Comparison of ENCODE assay signal across 22 cellular contexts in the genomic region with DNA sequence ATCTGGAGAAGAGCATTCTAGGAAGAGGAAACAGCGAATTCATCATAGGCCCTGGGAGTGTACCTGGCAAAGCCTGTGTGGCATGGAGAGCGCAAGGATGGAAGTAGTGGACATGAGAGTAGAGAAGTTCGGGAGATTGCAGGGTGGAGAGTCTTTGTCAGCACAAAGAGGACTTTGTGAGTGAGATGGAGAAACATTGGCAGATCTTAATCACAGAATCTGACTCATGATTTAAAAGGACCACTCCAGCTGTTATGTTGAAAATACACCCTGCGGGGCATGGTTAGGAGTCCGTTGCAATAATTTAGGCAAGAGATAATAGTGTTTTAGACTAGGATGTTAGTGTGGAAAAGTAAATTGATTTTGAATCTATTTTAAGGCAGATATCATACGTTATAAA.
"Had no signal": no experiment of that assay in that cellular context is flagged by ENCODE, and none has a peak within 500 bp of the region (broad histone marks: within the 10 kb centered on the region; RNA-seq: fewer than 3 reads in every experiment).

No MANE protein-coding gene starts in this region.

- H3K9me3 Mint-ChIP-seq: memory B cell, natural killer cell, type B pancreatic cell had no signal

- H3K4me3 Mint-ChIP-seq: memory B cell; natural killer cell; stimulated activated naive B cell treated with anti-CD40 and anti-IgM and Interleukin-4, amounts not matched to agents 10 μg/mL and 1 μg/mL and 100 μg/mL, for 72 hours; type B pancreatic cell had no signal

- H3K4me1 Mint-ChIP-seq: memory B cell; natural killer cell; stimulated activated naive B cell treated with anti-CD40 and anti-IgM and Interleukin-4, amounts not matched to agents 10 μg/mL and 1 μg/mL and 100 μg/mL, for 72 hours had no signal

- H3K27me3 Mint-ChIP-seq: memory B cell; stimulated activated naive B cell treated with anti-CD40 and anti-IgM and Interleukin-4, amounts not matched to agents 10 μg/mL and 1 μg/mL and 100 μg/mL, for 72 hours; type B pancreatic cell had no signal

- DNase-seq: dorsolateral prefrontal cortex; effector CD4-positive, alpha-beta T cell; foreskin fibroblast; heart left ventricle; left colon; left ventricle myocardium inferior; lower lobe of right lung; natural killer cell; occipital lobe; ovary; posterior cingulate gyrus; psoas muscle; right cardiac atrium; sigmoid colon; spleen; stimulated activated naive B cell treated with anti-CD40 and anti-IgM and Interleukin-4, amounts not matched to agents 10 μg/mL and 1 μg/mL and 100 μg/mL, for 72 hours; stomach; thyroid gland had no signal

- H3K27ac Mint-ChIP-seq: memory B cell; natural killer cell; stimulated activated naive B cell treated with anti-CD40 and anti-IgM and Interleukin-4, amounts not matched to agents 10 μg/mL and 1 μg/mL and 100 μg/mL, for 72 hours; type B pancreatic cell had no signal

- ATAC-seq: esophagus mucosa; gastroesophageal sphincter; heart left ventricle; left colon; lower lobe of right lung; natural killer cell; psoas muscle; right cardiac atrium; stimulated activated naive B cell treated with anti-CD40 and anti-IgM and Interleukin-4, amounts not matched to agents 10 μg/mL and 1 μg/mL and 100 μg/mL, for 72 hours had no signal
